In genomic region chr18:35580748-35581534, GRCh38 we compare ENCODE assay signal across 1 cellular context.
TF ChIP-seq lines count a peak whose summit lies in the region.

No MANE protein-coding gene starts in this region.

TF ChIP-seq in WTC11, 78 proteins besides CTCF, POLR2A, EP300 and RAD21 (continued from another document):
- no peak for TF ChIP-seq ATF6 (CRISPR knock-in tag; IDR thresholded peaks at IDR 0.05)
